In the genomic region with DNA sequence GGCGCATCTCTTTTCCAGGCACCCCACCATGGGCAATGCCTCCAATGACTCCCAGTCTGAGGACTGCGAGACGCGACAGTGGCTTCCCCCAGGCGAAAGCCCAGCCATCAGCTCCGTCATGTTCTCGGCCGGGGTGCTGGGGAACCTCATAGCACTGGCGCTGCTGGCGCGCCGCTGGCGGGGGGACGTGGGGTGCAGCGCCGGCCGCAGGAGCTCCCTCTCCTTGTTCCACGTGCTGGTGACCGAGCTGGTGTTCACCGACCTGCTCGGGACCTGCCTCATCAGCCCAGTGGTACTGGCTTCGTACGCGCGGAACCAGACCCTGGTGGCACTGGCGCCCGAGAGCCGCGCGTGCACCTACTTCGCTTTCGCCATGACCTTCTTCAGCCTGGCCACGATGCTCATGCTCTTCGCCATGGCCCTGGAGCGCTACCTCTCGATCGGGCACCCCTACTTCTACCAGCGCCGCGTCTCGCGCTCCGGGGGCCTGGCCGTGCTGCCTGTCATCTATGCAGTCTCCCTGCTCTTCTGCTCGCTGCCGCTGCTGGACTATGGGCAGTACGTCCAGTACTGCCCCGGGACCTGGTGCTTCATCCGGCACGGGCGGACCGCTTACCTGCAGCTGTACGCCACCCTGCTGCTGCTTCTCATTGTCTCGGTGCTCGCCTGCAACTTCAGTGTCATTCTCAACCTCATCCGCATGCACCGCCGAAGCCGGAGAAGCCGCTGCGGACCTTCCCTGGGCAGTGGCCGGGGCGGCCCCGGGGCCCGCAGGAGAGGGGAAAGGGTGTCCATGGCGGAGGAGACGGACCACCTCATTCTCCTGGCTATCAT, we compare ENCODE assay signal across 9 cellular contexts. TPM values are rescaled to one million over a fixed set of nuclear protein-coding genes. Genes with fewer than 3 reads are reported as not detected.
DNase-seq lines count a peak whose midpoint lies in the region; ATAC-seq, FAIRE-seq and TF ChIP-seq lines count a peak whose summit lies in the region.
"Had no signal": no experiment of that assay in that cellular context is flagged by ENCODE, and none has a peak within 500 bp of the region (broad histone marks: within the 10 kb centered on the region; RNA-seq: fewer than 3 reads in every experiment).

No MANE protein-coding gene starts in this region.

- H3K4me1 Mint-ChIP-seq in activated T-helper 17 cell treated with anti-CD3 and anti-CD28 coated beads, Interleukin-2, amount 50 U/mL, for 72 hours, result peaks cover 39% of the 10 kb centered on the region
- H3K4me1 Mint-ChIP-seq in glutamatergic neuron (ENCODE audit: low read depth, unreplicated experiment), result peaks cover 3% of the 10 kb centered on the region

- intact Hi-C loops in pancreas (cut with DNase I), result loop anchor here in 1 of 3 donors (10.0 kb wide), 1 partner anchor 150 kb away; no protein-coding TSS in a partner anchor

- peak; percentile 48 for ATAC-seq in activated T-helper 17 cell treated with anti-CD3 and anti-CD28 coated beads, Interleukin-2, amount 50 U/mL, for 72 hours (replicated peaks)
- ATAC-seq in pancreas (peak; percentile 21 to 48 (median 39)), HG03342 (IDR thresholded peaks at IDR 0.05; ENCODE audit: unreplicated experiment) (no peak)

- peak overlapping the region; percentile 99 for H3K4me3 Mint-ChIP-seq in activated T-helper 17 cell treated with anti-CD3 and anti-CD28 coated beads, Interleukin-2, amount 50 U/mL, for 72 hours
- H3K4me3 Mint-ChIP-seq in glutamatergic neuron (ENCODE audit: unreplicated experiment), result peak overlapping the region; percentile 94

- no peaks in the 10 kb centered on the region for H3K9me3 Mint-ChIP-seq in activated T-helper 17 cell treated with anti-CD3 and anti-CD28 coated beads, Interleukin-2, amount 50 U/mL, for 72 hours
- peaks cover 6% of the 10 kb centered on the region for H3K9me3 Mint-ChIP-seq in glutamatergic neuron (ENCODE audit: unreplicated experiment)

- peaks cover 0 to 11% (median 1%) of the 10 kb centered on the region in 4 donors for H3K27me3 ChIP-seq in pancreas

- H3K4me1 ChIP-seq in pancreas, result no peaks in the 10 kb centered on the region

- WGBS in pancreas, 2 donors, result 3 to 4% methylated on average over 65 to 67 of the region's 67 CpGs

- peak overlapping the region; percentile 33 to 61 (median 34) for H3K4me3 ChIP-seq in pancreas

- peak overlapping the region in 1 of 4 donors; percentile 22 for H3K27ac ChIP-seq in pancreas

- TF ChIP-seq CTCF in glutamatergic neuron (IDR thresholded peaks at IDR 0.05; ENCODE audit: partially characterized antibody, unreplicated experiment) (no peak), pancreas (IDR thresholded peaks at IDR 0.05) (no peak)

- DNase-seq in NCI-H510A treated with DMSO at 0.1 percent for 48 hours (lab: John Stamatoyannopoulos, UW), result peak; percentile 4
- DNase-seq in NCI-H510A (lab: John Stamatoyannopoulos, UW), result no peak
- DNase-seq in NCI-H1105 (lab: John Stamatoyannopoulos, UW), result peak; percentile 53
- DNase-seq in glutamatergic neuron, result peak; percentile 38
- DNase-seq in pancreas, result peak in 3 of 6 donors; percentile 19 to 75 (median 65)
- DNase-seq in OCI-M2 (lab: John Stamatoyannopoulos, UW; ENCODE audit: unreplicated experiment), result no peak

- no peaks in the 10 kb centered on the region for H3K27me3 Mint-ChIP-seq in activated T-helper 17 cell treated with anti-CD3 and anti-CD28 coated beads, Interleukin-2, amount 50 U/mL, for 72 hours
- peaks cover 19% of the 10 kb centered on the region for H3K27me3 Mint-ChIP-seq in glutamatergic neuron (ENCODE audit: unreplicated experiment)

- no peaks in the 10 kb centered on the region for H3K9me3 ChIP-seq in pancreas

- no peaks in the 10 kb centered on the region for H3K36me3 ChIP-seq in pancreas

- H3K36me3 Mint-ChIP-seq in activated T-helper 17 cell treated with anti-CD3 and anti-CD28 coated beads, Interleukin-2, amount 50 U/mL, for 72 hours (ENCODE audit: low read depth), result peaks cover 27% of the 10 kb centered on the region
- no peaks in the 10 kb centered on the region for H3K36me3 Mint-ChIP-seq in glutamatergic neuron (ENCODE audit: unreplicated experiment)

- no peak for FAIRE-seq in pancreas (lab: Jason Lieb, UNC)
- FAIRE-seq: colon had no signal

- peak overlapping the region; percentile 82 for H3K27ac Mint-ChIP-seq in activated T-helper 17 cell treated with anti-CD3 and anti-CD28 coated beads, Interleukin-2, amount 50 U/mL, for 72 hours
- no peak overlapping the region for H3K27ac Mint-ChIP-seq in glutamatergic neuron (ENCODE audit: unreplicated experiment)

RNA-seq across cellular contexts. Expression of a gene that starts 0.6 kb away (rescaled TPM):
- 10 to 100 TPM in 1 of 2 donors, 1 to 10 TPM in 1; 8.3 to 10.3 TPM for total RNA-seq in activated T-helper 17 cell treated with anti-CD3 and anti-CD28 coated beads, Interleukin-2, amount 50 U/mL, for 72 hours
- total RNA-seq in glutamatergic neuron (ENCODE audit: unreplicated experiment) (not detected), pancreas (1 to 10 TPM in 1 of 6 donors, under 1 TPM in 3, not detected in 2; 0.28 to 2.0 (median 0.54) TPM)
- under 1 TPM; 0.23 to 0.49 TPM for polyA plus RNA-seq in pancreas

RNA-seq across cellular contexts. Expression of a gene that starts 47.2 kb away (rescaled TPM):
- total RNA-seq in activated T-helper 17 cell treated with anti-CD3 and anti-CD28 coated beads, Interleukin-2, amount 50 U/mL, for 72 hours, result not detected
- total RNA-seq in glutamatergic neuron (ENCODE audit: unreplicated experiment), result not detected
- under 1 TPM in 5 of 6 donors, not detected in 1; 0.04 to 0.29 (median 0.19) TPM for total RNA-seq in pancreas
- polyA plus RNA-seq in pancreas, result under 1 TPM; 0.11 to 0.14 TPM

Comparison
In these comparisons a context has a peak if more than half of its experiments do, and no peak if none do; other contexts are left out.
1. DNase-seq: peak in NCI-H510A treated with DMSO at 0.1 percent for 48 hours (single experiment), NCI-H1105 (single experiment) and glutamatergic neuron (single experiment); none in NCI-H510A (single experiment) and OCI-M2 (single experiment).